Comparison of ENCODE assay signal across 22 cellular contexts in genomic region chr14:93249128-93249831, GRCh38.
"Had no signal": no experiment of that assay in that cellular context is flagged by ENCODE, and none has a peak within 500 bp of the region (broad histone marks: within the 10 kb centered on the region; RNA-seq: fewer than 3 reads in every experiment).

No MANE protein-coding gene starts in this region.

- ATAC-seq: activated CD8-positive, alpha-beta memory T cell treated with anti-CD3 and anti-CD28 coated beads, Interleukin-2, amount 10 ng/mL, durations not matched to agents 7 days and 5 days; activated naive CD8-positive, alpha-beta T cell treated with anti-CD3 and anti-CD28 coated beads, Interleukin-2, amount 50 U/mL, for 24 hours; gastrocnemius medialis; heart right ventricle; mucosa of descending colon; sciatic nerve; upper lobe of right lung had no signal

- H3K27me3 Mint-ChIP-seq: activated CD8-positive, alpha-beta memory T cell treated with anti-CD3 and anti-CD28 coated beads, Interleukin-2, amount 10 ng/mL, durations not matched to agents 7 days and 5 days; activated naive CD8-positive, alpha-beta T cell treated with anti-CD3 and anti-CD28 coated beads, Interleukin-2, amount 50 U/mL, for 24 hours; naive B cell had no signal

- H3K4me1 Mint-ChIP-seq: activated naive CD8-positive, alpha-beta T cell treated with anti-CD3 and anti-CD28 coated beads, Interleukin-2, amount 50 U/mL, for 24 hours; brain; immature natural killer cell; naive B cell had no signal

- H3K4me3 Mint-ChIP-seq: activated CD8-positive, alpha-beta memory T cell treated with anti-CD3 and anti-CD28 coated beads, Interleukin-2, amount 10 ng/mL, durations not matched to agents 7 days and 5 days; activated naive CD4-positive, alpha-beta T cell treated with anti-CD3 and anti-CD28 coated beads for 36 hours; activated naive CD8-positive, alpha-beta T cell treated with anti-CD3 and anti-CD28 coated beads, Interleukin-2, amount 50 U/mL, for 24 hours; brain; immature natural killer cell; naive B cell had no signal

- DNase-seq: activated CD4-positive, alpha-beta T cell treated with anti-CD3 and anti-CD28 coated beads, Interleukin-2, amount 50 U/mL, for 48 hours; activated CD8-positive, alpha-beta memory T cell treated with anti-CD3 and anti-CD28 coated beads, Interleukin-2, amount 10 ng/mL, durations not matched to agents 7 days and 5 days; activated naive CD4-positive, alpha-beta T cell treated with anti-CD3 and anti-CD28 coated beads for 36 hours; activated naive CD8-positive, alpha-beta T cell treated with anti-CD3 and anti-CD28 coated beads, Interleukin-2, amount 50 U/mL, for 24 hours; activated T-cell treated with anti-CD3 and anti-CD28 coated beads, Interleukin-2, amount 50 U/mL, for 1 hour; anterior cingulate cortex; caudate nucleus; gastrocnemius medialis; heart right ventricle; immature natural killer cell; kidney glomerular epithelial cell; left ventricle myocardium inferior; mammary epithelial cell; mucosa of descending colon; naive B cell; stimulated activated CD4-positive, alpha-beta T cell treated with anti-CD3 and anti-CD28 coated beads, Interleukin-4, amount 100 ng/mL, for 1 hour; SW 1271; upper lobe of right lung; WERI-Rb-1 had no signal

- H3K9me3 Mint-ChIP-seq: activated naive CD4-positive, alpha-beta T cell treated with anti-CD3 and anti-CD28 coated beads for 36 hours; activated naive CD8-positive, alpha-beta T cell treated with anti-CD3 and anti-CD28 coated beads, Interleukin-2, amount 50 U/mL, for 24 hours; immature natural killer cell; naive B cell had no signal

- H3K27ac Mint-ChIP-seq: activated CD8-positive, alpha-beta memory T cell treated with anti-CD3 and anti-CD28 coated beads, Interleukin-2, amount 10 ng/mL, durations not matched to agents 7 days and 5 days; activated naive CD4-positive, alpha-beta T cell treated with anti-CD3 and anti-CD28 coated beads for 36 hours; activated naive CD8-positive, alpha-beta T cell treated with anti-CD3 and anti-CD28 coated beads, Interleukin-2, amount 50 U/mL, for 24 hours; brain; immature natural killer cell had no signal

- FAIRE-seq: colon had no signal
